Comparison of ENCODE assay signal across 1 cellular context in the genomic region with DNA sequence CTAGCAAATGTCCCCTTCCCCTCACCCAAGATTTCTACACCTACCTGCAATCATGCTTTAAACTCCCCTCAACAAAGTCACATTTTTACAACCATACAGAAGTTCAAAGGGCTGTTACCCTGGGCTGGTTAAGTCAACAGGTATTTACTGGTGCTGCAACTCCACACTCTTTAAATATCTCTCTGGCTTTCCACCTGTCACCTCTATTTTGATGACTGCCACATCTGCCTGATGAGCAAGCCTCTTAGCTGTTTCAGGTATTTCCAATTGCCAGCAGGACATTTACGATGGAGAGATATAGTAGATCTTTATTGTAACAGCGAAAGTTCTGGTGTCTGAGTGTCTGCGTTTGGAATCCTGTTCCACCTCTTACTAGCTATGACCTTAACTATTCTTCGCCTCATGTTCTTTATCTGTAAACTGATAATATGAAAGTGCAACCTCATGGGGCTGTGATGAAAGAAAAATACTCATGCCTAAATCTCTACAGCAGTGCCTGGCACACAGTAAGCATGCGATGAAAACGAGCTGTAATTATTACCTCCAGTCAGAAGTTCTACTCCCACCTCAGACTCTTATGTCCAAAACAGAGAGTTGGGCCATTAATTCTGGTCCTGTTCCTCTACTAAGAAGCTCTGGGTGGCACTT.
TF ChIP-seq lines count a peak whose summit lies in the region.

No MANE protein-coding gene starts in this region.

TF ChIP-seq in HepG2, 621 proteins besides CTCF, POLR2A, EP300 and RAD21 (continued from another document and continues in another):
- TF ChIP-seq ZNF18 (CRISPR knock-in tag; IDR thresholded peaks at IDR 0.05; ENCODE audit: insufficient replicate concordance) (no peak), TBX3 (IDR thresholded peaks at IDR 0.05; ENCODE audit: borderline replicate concordance) (peak; percentile 20; the same call in 1 of the 2 replicates), SIX1 (CRISPR knock-in tag; IDR thresholded peaks at IDR 0.05; ENCODE audit: borderline replicate concordance) (no peak), CENPBD1 (CRISPR knock-in tag; IDR thresholded peaks at IDR 0.05; ENCODE audit: borderline replicate concordance, low read depth) (no peak), EEA1 (CRISPR knock-in tag; IDR thresholded peaks at IDR 0.05; ENCODE audit: borderline replicate concordance) (no peak), HOXA7 (CRISPR knock-in tag; IDR thresholded peaks at IDR 0.05) (no peak), FOXP1 (IDR thresholded peaks at IDR 0.05) (no peak), FOXP1 (CRISPR knock-in tag; IDR thresholded peaks at IDR 0.05) (peak; percentile 57), ZNF331 (CRISPR knock-in tag; IDR thresholded peaks at IDR 0.05) (no peak), KLF11 (CRISPR knock-in tag; IDR thresholded peaks at IDR 0.05) (no peak), HMGA1 (CRISPR knock-in tag; conservative IDR thresholded peaks at IDR 0.05) (no peak), PRMT3 (CRISPR knock-in tag; IDR thresholded peaks at IDR 0.05; ENCODE audit: borderline replicate concordance, low read depth) (no peak), ZBTB7A (CRISPR knock-in tag; IDR thresholded peaks at IDR 0.05) (no peak), JDP2 (CRISPR knock-in tag; IDR thresholded peaks at IDR 0.05; ENCODE audit: borderline replicate concordance) (no peak), TBX2 (CRISPR knock-in tag; IDR thresholded peaks at IDR 0.05; ENCODE audit: borderline replicate concordance) (no peak), CBFB (CRISPR knock-in tag; IDR thresholded peaks at IDR 0.05) (no peak), BHLHE40 (IDR thresholded peaks at IDR 0.05; ENCODE audit: low read length) (no peak), ZNF652 (CRISPR knock-in tag; IDR thresholded peaks at IDR 0.05; ENCODE audit: borderline replicate concordance, low read depth) (no peak), HBP1 (CRISPR knock-in tag; IDR thresholded peaks at IDR 0.05; ENCODE audit: low read depth) (no peak), BCL6 (CRISPR knock-in tag; IDR thresholded peaks at IDR 0.05) (no peak), ZNF7 (CRISPR knock-in tag; IDR thresholded peaks at IDR 0.05) (no peak), CERS6 (CRISPR knock-in tag; IDR thresholded peaks at IDR 0.05) (no peak), HNF4A (CRISPR knock-in tag; IDR thresholded peaks at IDR 0.05) (peak; percentile 44; the same call in 1 of the 2 replicates), ZNF747 (CRISPR knock-in tag; IDR thresholded peaks at IDR 0.05; ENCODE audit: borderline replicate concordance) (no peak), PHB2 (IDR thresholded peaks at IDR 0.05; ENCODE audit: partially characterized antibody) (no peak), CEBPZ (IDR thresholded peaks at IDR 0.05; ENCODE audit: low read length) (no peak), SNRNP70 (IDR thresholded peaks at IDR 0.05; ENCODE audit: low read depth, low read length) (no peak), ZNF589 (CRISPR knock-in tag; conservative IDR thresholded peaks at IDR 0.05) (no peak), ZNF501 (CRISPR knock-in tag; IDR thresholded peaks at IDR 0.05) (no peak)
- TF ChIP-seq, protein P1, sequence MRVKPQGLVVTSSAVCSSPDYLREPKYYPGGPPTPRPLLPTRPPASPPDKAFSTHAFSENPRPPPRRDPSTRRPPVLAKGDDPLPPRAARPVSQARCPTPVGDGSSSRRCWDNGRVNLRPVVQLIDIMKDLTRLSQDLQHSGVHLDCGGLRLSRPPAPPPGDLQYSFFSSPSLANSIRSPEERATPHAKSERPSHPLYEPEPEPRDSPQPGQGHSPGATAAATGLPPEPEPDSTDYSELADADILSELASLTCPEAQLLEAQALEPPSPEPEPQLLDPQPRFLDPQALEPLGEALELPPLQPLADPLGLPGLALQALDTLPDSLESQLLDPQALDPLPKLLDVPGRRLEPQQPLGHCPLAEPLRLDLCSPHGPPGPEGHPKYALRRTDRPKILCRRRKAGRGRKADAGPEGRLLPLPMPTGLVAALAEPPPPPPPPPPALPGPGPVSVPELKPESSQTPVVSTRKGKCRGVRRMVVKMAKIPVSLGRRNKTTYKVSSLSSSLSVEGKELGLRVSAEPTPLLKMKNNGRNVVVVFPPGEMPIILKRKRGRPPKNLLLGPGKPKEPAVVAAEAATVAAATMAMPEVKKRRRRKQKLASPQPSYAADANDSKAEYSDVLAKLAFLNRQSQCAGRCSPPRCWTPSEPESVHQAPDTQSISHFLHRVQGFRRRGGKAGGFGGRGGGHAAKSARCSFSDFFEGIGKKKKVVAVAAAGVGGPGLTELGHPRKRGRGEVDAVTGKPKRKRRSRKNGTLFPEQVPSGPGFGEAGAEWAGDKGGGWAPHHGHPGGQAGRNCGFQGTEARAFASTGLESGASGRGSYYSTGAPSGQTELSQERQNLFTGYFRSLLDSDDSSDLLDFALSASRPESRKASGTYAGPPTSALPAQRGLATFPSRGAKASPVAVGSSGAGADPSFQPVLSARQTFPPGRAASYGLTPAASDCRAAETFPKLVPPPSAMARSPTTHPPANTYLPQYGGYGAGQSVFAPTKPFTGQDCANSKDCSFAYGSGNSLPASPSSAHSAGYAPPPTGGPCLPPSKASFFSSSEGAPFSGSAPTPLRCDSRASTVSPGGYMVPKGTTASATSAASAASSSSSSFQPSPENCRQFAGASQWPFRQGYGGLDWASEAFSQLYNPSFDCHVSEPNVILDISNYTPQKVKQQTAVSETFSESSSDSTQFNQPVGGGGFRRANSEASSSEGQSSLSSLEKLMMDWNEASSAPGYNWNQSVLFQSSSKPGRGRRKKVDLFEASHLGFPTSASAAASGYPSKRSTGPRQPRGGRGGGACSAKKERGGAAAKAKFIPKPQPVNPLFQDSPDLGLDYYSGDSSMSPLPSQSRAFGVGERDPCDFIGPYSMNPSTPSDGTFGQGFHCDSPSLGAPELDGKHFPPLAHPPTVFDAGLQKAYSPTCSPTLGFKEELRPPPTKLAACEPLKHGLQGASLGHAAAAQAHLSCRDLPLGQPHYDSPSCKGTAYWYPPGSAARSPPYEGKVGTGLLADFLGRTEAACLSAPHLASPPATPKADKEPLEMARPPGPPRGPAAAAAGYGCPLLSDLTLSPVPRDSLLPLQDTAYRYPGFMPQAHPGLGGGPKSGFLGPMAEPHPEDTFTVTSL (CRISPR knock-in tag; IDR thresholded peaks at IDR 0.05; ENCODE audit: borderline replicate concordance), result peak; percentile 66; the same call in 1 of the 2 replicates
- TF ChIP-seq, protein P2, sequence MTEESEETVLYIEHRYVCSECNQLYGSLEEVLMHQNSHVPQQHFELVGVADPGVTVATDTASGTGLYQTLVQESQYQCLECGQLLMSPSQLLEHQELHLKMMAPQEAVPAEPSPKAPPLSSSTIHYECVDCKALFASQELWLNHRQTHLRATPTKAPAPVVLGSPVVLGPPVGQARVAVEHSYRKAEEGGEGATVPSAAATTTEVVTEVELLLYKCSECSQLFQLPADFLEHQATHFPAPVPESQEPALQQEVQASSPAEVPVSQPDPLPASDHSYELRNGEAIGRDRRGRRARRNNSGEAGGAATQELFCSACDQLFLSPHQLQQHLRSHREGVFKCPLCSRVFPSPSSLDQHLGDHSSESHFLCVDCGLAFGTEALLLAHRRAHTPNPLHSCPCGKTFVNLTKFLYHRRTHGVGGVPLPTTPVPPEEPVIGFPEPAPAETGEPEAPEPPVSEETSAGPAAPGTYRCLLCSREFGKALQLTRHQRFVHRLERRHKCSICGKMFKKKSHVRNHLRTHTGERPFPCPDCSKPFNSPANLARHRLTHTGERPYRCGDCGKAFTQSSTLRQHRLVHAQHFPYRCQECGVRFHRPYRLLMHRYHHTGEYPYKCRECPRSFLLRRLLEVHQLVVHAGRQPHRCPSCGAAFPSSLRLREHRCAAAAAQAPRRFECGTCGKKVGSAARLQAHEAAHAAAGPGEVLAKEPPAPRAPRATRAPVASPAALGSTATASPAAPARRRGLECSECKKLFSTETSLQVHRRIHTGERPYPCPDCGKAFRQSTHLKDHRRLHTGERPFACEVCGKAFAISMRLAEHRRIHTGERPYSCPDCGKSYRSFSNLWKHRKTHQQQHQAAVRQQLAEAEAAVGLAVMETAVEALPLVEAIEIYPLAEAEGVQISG (CRISPR knock-in tag; IDR thresholded peaks at IDR 0.05), result no peak
- TF ChIP-seq, protein P3, sequence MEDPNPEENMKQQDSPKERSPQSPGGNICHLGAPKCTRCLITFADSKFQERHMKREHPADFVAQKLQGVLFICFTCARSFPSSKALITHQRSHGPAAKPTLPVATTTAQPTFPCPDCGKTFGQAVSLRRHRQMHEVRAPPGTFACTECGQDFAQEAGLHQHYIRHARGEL (CRISPR knock-in tag; IDR thresholded peaks at IDR 0.05), result no peak
- TF ChIP-seq, protein P4, sequence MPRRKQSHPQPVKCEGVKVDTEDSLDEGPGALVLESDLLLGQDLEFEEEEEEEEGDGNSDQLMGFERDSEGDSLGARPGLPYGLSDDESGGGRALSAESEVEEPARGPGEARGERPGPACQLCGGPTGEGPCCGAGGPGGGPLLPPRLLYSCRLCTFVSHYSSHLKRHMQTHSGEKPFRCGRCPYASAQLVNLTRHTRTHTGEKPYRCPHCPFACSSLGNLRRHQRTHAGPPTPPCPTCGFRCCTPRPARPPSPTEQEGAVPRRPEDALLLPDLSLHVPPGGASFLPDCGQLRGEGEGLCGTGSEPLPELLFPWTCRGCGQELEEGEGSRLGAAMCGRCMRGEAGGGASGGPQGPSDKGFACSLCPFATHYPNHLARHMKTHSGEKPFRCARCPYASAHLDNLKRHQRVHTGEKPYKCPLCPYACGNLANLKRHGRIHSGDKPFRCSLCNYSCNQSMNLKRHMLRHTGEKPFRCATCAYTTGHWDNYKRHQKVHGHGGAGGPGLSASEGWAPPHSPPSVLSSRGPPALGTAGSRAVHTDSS (CRISPR knock-in tag; conservative IDR thresholded peaks at IDR 0.05), result no peak
- TF ChIP-seq, protein P5, sequence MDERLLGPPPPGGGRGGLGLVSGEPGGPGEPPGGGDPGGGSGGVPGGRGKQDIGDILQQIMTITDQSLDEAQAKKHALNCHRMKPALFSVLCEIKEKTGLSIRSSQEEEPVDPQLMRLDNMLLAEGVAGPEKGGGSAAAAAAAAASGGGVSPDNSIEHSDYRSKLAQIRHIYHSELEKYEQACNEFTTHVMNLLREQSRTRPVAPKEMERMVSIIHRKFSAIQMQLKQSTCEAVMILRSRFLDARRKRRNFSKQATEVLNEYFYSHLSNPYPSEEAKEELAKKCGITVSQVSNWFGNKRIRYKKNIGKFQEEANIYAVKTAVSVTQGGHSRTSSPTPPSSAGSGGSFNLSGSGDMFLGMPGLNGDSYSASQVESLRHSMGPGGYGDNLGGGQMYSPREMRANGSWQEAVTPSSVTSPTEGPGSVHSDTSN (CRISPR knock-in tag; IDR thresholded peaks at IDR 0.05), result peak; percentile 13; the same call in 1 of the 2 replicates
